In the genomic region with DNA sequence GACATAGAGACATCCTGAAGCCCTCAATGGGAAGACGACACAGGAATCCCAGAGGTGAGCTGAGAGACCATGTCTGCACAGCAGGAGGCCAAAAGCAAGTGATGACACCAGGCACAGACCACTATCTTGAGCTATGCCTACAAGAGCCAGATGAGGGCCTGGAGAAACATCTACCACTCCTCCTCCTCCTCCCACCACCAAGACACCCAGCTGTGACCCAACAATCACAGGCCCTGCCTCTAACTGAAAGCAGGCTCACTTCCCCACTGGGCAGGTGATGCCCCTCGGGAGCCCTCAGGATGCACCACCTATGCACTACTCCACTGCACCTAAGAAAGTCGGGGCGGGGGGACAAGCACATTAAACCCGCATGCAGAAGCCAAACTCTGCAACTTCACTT, we compare ENCODE assay signal across 2 cellular contexts.
A peak's percentile ranks its signal among the peaks of the same experiment; 100 is the strongest.
TF ChIP-seq lines count a peak whose summit lies in the region.

No MANE protein-coding gene starts in this region.

TF ChIP-seq in GM12891, 5 proteins besides CTCF, POLR2A, EP300 and RAD21:
- no peak for TF ChIP-seq POLR2AphosphoS5 (IDR thresholded peaks at IDR 0.05; ENCODE audit: low read depth, low read length)
- TF ChIP-seq SPI1 (IDR thresholded peaks at IDR 0.05; ENCODE audit: low read depth, low read length): peak; percentile 46; the same call in 1 of the 2 replicates
- no peak for TF ChIP-seq PAX5 (IDR thresholded peaks at IDR 0.05; ENCODE audit: insufficient read depth, low read length, severe bottlenecking)
- no peak for TF ChIP-seq TAF1 (IDR thresholded peaks at IDR 0.05; ENCODE audit: low read depth, low read length)
TF ChIP-seq in GM12891: peak in this region for 1.

TF ChIP-seq in WTC11, 78 proteins besides CTCF, POLR2A, EP300 and RAD21:
- no peak for TF ChIP-seq FOXJ3 (CRISPR knock-in tag; IDR thresholded peaks at IDR 0.05; ENCODE audit: borderline replicate concordance)
- TF ChIP-seq, protein P1, sequence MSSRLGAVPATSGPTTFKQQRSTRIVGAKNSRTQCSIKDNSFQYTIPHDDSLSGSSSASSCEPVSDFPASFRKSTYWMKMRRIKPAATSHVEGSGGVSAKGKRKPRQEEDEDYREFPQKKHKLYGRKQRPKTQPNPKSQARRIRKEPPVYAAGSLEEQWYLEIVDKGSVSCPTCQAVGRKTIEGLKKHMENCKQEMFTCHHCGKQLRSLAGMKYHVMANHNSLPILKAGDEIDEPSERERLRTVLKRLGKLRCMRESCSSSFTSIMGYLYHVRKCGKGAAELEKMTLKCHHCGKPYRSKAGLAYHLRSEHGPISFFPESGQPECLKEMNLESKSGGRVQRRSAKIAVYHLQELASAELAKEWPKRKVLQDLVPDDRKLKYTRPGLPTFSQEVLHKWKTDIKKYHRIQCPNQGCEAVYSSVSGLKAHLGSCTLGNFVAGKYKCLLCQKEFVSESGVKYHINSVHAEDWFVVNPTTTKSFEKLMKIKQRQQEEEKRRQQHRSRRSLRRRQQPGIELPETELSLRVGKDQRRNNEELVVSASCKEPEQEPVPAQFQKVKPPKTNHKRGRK (CRISPR knock-in tag; IDR thresholded peaks at IDR 0.05; ENCODE audit: borderline replicate concordance): no peak
- TF ChIP-seq ZNF423 (CRISPR knock-in tag; IDR thresholded peaks at IDR 0.05): peak; percentile 80
